1 cellular context compared by ENCODE assay signal in the genomic region with DNA sequence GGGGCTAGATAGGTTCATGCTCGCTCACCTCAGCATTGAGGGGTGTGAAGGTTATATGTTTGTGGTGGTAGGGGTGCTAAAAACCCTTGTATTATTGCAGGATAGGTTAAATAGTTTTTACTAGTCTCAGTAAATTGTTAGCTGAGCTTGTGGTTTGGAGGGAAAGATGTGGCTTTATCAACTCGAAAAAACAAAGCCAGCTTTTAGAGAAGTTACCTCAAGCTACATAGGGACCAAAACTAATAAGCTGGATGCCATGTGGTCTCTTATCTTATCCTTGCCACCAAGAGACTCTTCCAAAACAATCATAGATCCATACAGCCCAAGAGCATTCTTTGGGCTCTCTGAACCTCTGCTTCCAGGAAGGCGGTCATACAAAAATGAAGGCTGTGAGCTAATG.
TF ChIP-seq lines count a peak whose summit lies in the region.

No MANE protein-coding gene starts in this region.

TF ChIP-seq in GM12878, 131 proteins besides CTCF, POLR2A, EP300 and RAD21 (continued from another document):
- TF ChIP-seq ELK1 (IDR thresholded peaks at IDR 0.05; ENCODE audit: low read depth, low read length) (no peak), STAT3 (IDR thresholded peaks at IDR 0.05; ENCODE audit: low read depth, low read length) (no peak), PAX8 (IDR thresholded peaks at IDR 0.05) (no peak), RFX5 (IDR thresholded peaks at IDR 0.05; ENCODE audit: low read depth, low read length) (no peak), USF2 (IDR thresholded peaks at IDR 0.05; ENCODE audit: borderline replicate concordance, low read depth, low read length) (no peak), CHD2 (IDR thresholded peaks at IDR 0.05; ENCODE audit: borderline replicate concordance, low read depth, low read length) (no peak), MTA2 (IDR thresholded peaks at IDR 0.05; ENCODE audit: low read depth) (peak; percentile 48), RUNX3 (IDR thresholded peaks at IDR 0.05; ENCODE audit: low read length) (peak; percentile 67), IKZF1 (conservative IDR thresholded peaks at IDR 0.05) (0 out of 2 replicates have a peak, but pooled peaks have one; percentile 9), NRF1 (conservative IDR thresholded peaks at IDR 0.05; ENCODE audit: low read depth, low read length) (no peak), ZNF592 (IDR thresholded peaks at IDR 0.05) (no peak), SUZ12 (IDR thresholded peaks at IDR 0.05; ENCODE audit: unreplicated experiment) (no peak), GABPA (IDR thresholded peaks at IDR 0.05; ENCODE audit: low read depth) (no peak), RAD51 (IDR thresholded peaks at IDR 0.05) (no peak)
- TF ChIP-seq, protein P1, sequence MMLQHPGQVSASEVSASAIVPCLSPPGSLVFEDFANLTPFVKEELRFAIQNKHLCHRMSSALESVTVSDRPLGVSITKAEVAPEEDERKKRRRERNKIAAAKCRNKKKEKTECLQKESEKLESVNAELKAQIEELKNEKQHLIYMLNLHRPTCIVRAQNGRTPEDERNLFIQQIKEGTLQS (IDR thresholded peaks at IDR 0.05; ENCODE audit: borderline replicate concordance, extremely low read depth, low read depth, low read length), result no peak
- TF ChIP-seq, protein P2, sequence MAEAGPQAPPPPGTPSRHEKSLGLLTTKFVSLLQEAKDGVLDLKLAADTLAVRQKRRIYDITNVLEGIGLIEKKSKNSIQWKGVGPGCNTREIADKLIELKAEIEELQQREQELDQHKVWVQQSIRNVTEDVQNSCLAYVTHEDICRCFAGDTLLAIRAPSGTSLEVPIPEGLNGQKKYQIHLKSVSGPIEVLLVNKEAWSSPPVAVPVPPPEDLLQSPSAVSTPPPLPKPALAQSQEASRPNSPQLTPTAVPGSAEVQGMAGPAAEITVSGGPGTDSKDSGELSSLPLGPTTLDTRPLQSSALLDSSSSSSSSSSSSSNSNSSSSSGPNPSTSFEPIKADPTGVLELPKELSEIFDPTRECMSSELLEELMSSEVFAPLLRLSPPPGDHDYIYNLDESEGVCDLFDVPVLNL (IDR thresholded peaks at IDR 0.05; ENCODE audit: low read depth, low read length), result no peak
TF ChIP-seq in GM12878: peak in this region for 4.
